17 cellular contexts compared by ENCODE assay signal in genomic region chr7:105745681-105746330, GRCh38.
DNase-seq lines count a peak whose midpoint lies in the region; ATAC-seq, FAIRE-seq and TF ChIP-seq lines count a peak whose summit lies in the region.
"Had no signal": no experiment of that assay in that cellular context is flagged by ENCODE, and none has a peak within 500 bp of the region (broad histone marks: within the 10 kb centered on the region; RNA-seq: fewer than 3 reads in every experiment).

No MANE protein-coding gene starts in this region.

- H2BK15ac ChIP-seq in H1 (ENCODE audit: low read length), result no peak overlapping the region

- no peak overlapping the region for H2BK120ac ChIP-seq in H1 (replicated peaks; ENCODE audit: low read depth, low read length)

- TF ChIP-seq CTCF in A549 (IDR thresholded peaks at IDR 0.05) (no peak), GM23338 (conservative IDR thresholded peaks at IDR 0.05; ENCODE audit: low read depth in 2 of 2) (peak; percentile 35 to 44), H1 (IDR thresholded peaks at IDR 0.05; ENCODE audit: control extremely low read depth in 1 of 3, insufficient read depth in 1 of 3, low read depth in 1 of 3, low read length in 3 of 3) (peak; percentile 9 to 41 (median 10); a peak in 3 of 4 replicates), GM20000 (IDR thresholded peaks at IDR 0.05; ENCODE audit: extremely low read depth, missing control alignments) (no peak)

- H3K4ac ChIP-seq in H1 (replicated peaks; ENCODE audit: insufficient read length, low read depth, low read length), result no peak overlapping the region

- H3K14ac ChIP-seq in H1 (ENCODE audit: insufficient read length), result no peak overlapping the region

- H3K79me2 ChIP-seq in GM23338 (replicated peaks; ENCODE audit: insufficient read depth) (no peaks in the 10 kb centered on the region), H1 (ENCODE audit: control insufficient read depth in 1 of 2, insufficient read depth in 2 of 2, low read length in 2 of 2) (no peaks in the 10 kb centered on the region)

- peaks cover 6% of the 10 kb centered on the region for H3K27me3 Mint-ChIP-seq in GM23338 (ENCODE audit: insufficient read depth, low read depth, poor library complexity)
- H3K27me3 Mint-ChIP-seq: CD4-positive, alpha-beta T cell had no signal

- H4K8ac ChIP-seq in H1 (ENCODE audit: extremely low read depth, insufficient read depth, low read length), result no peak overlapping the region

- H3K4me1 ChIP-seq in A549 (no peaks in the 10 kb centered on the region), GM23338 (ENCODE audit: insufficient read depth) (peaks cover 8% of the 10 kb centered on the region), H1 (replicated peaks in 1 of 4; ENCODE audit: control insufficient read depth in 3 of 4, insufficient read depth in 4 of 4, low read length in 3 of 4) (peaks cover 0 to 15% (median 7%) of the 10 kb centered on the region in 4 experiments; a peak in 6 of 7 replicates)

- H3K4me3 Mint-ChIP-seq in GM23338, result no peak overlapping the region
- H3K4me3 Mint-ChIP-seq: CD4-positive, alpha-beta T cell had no signal

- no peaks in the 10 kb centered on the region for H3F3A ChIP-seq in GM23338 (replicated peaks; ENCODE audit: low read depth)

- TF ChIP-seq RAD21 in A549 (conservative IDR thresholded peaks at IDR 0.05 in 1 of 2, IDR thresholded peaks at IDR 0.05 in 1 of 2) (no peak), H1 (IDR thresholded peaks at IDR 0.05 in 1 of 2, conservative IDR thresholded peaks at IDR 0.05 in 1 of 2; ENCODE audit: low read depth in 2 of 2, low read length in 2 of 2) (peak; percentile 18 to 24; a peak in 3 of 4 replicates)

- no peak overlapping the region for H4K91ac ChIP-seq in H1 (replicated peaks; ENCODE audit: insufficient read length, low read length)

- H2BK20ac ChIP-seq in H1 (ENCODE audit: low read length), result no peak overlapping the region

- H3K9me3 ChIP-seq in A549 (no peaks in the 10 kb centered on the region), H1 (ENCODE audit: insufficient read depth in 2 of 2, low read depth in 1 of 2, low read length in 1 of 2) (no peaks in the 10 kb centered on the region)

- CTCF ChIA-PET in A549 (lab: Yijun Ruan, JAX) (interaction anchor here (1.8 kb wide), 1 partner anchor 11 kb away, joined by 4 read pairs; no protein-coding TSS in a partner anchor), H1 (lab: Charles Lee; ENCODE audit: partially characterized antibody) (interaction anchor here (0.8 to 22.6 kb wide), 4 partner anchors 8 to 57 kb away, joined by 3 to 307 read pairs (median 3); no protein-coding TSS in a partner anchor)

- H2BK12ac ChIP-seq in H1 (ENCODE audit: low read depth, low read length), result 0 out of 2 replicates have a peak overlapping the region, but pooled peaks have one; percentile 65

- no peak overlapping the region for H3K23ac ChIP-seq in H1 (ENCODE audit: insufficient read length)

- ATAC-seq in A549 (peak; percentile 51 to 64; a peak in 5 of 6 replicates), GM23338 (peak; percentile 47)

- FAIRE-seq in A549 (lab: Jason Lieb, UNC) (no peak), H1 (lab: Jason Lieb, UNC) (no peak)

- H3K4me1 Mint-ChIP-seq in GM23338, result peaks cover 42% of the 10 kb centered on the region

- H3K27ac Mint-ChIP-seq in GM23338, result peak overlapping the region; percentile 13
- H3K27ac Mint-ChIP-seq: CD4-positive, alpha-beta T cell had no signal

- no peaks in the 10 kb centered on the region; the same call in 1 of the 2 replicates for H3K79me1 ChIP-seq in H1 (ENCODE audit: low read depth, low read length)

- no peak overlapping the region for H3K27ac ChIP-seq in A549
- H3K27ac ChIP-seq in GM23338 (ENCODE audit: low read depth), result no peak overlapping the region
- no peak overlapping the region for H3K27ac ChIP-seq in H1 (ENCODE audit: low read depth, low read length)
- H3K27ac ChIP-seq: GM23248, KMS-11 had no signal

- no peak for DNase-seq in A549 (ENCODE audit: low read depth in 1 of 2, low spot score in 1 of 2)
- peak; percentile 50 for DNase-seq in GM23338 (ENCODE audit: low spot score)
- peak; percentile 22 for DNase-seq in NCI-H460 (ENCODE audit: extremely low read depth, low read depth)
- no peak for DNase-seq in H1 (ENCODE audit: low read depth in 1 of 2, low spot score in 2 of 2)
- DNase-seq in AG08395 (ENCODE audit: low spot score), result no peak
- DNase-seq in KG1 (lab: John Stamatoyannopoulos, UW), result no peak
- DNase-seq in NCI-H2081 (lab: John Stamatoyannopoulos, UW), result no peak
- DNase-seq in GM20000 (ENCODE audit: low spot score), result no peak
- DNase-seq: Calu3; CD4-positive, alpha-beta T cell; DMS53; GM23248; NCI-H1436; NCI-H2029 treated with DMSO at 0.1 percent for 48 hours; NCI-H510A treated with DMSO at 0.1 percent for 48 hours; NCI-H82 had no signal

- 0 out of 2 replicates have a peak, but pooled peaks cover 10% of the 10 kb centered on the region for H3K9me2 ChIP-seq in GM23338 (ENCODE audit: insufficient read depth)

- 0 out of 2 replicates have a peak, but pooled peaks cover 4% of the 10 kb centered on the region for H3K36me3 ChIP-seq in GM23338 (ENCODE audit: insufficient read depth)
- H3K36me3 ChIP-seq in H1 (ENCODE audit: control insufficient read depth in 2 of 4, insufficient read depth in 4 of 4, low read length in 3 of 4), result no peaks in the 10 kb centered on the region; a peak in 1 of 8 replicates

- no peaks in the 10 kb centered on the region for H3K23me2 ChIP-seq in H1 (ENCODE audit: low read depth, low read length)

- TF ChIP-seq POLR2A in A549 (IDR thresholded peaks at IDR 0.05; ENCODE audit: low read length), result no peak
- no peak for TF ChIP-seq POLR2A in H1 (IDR thresholded peaks at IDR 0.05; ENCODE audit: control extremely low read depth in 1 of 2, low read depth in 2 of 2, low read length in 2 of 2)

- no peaks in the 10 kb centered on the region for H4K20me1 ChIP-seq in GM23338 (replicated peaks; ENCODE audit: insufficient read depth)
- H4K20me1 ChIP-seq in H1 (replicated peaks in 1 of 2; ENCODE audit: control insufficient read depth in 1 of 2, insufficient read depth in 2 of 2, low read length in 2 of 2), result peaks cover 0 to 2% of the 10 kb centered on the region in 2 experiments

- H3K4me3 ChIP-seq in A549, result no peak overlapping the region
- no peak overlapping the region for H3K4me3 ChIP-seq in GM23338
- no peak overlapping the region for H3K4me3 ChIP-seq in H1 (ENCODE audit: extremely low read depth in 1 of 4, insufficient read depth in 2 of 4, low read depth in 3 of 4, low read length in 4 of 4)
- H3K4me3 ChIP-seq: GM23248 had no signal

- no peak overlapping the region for H3K9ac ChIP-seq in H1 (replicated peaks in 1 of 4; ENCODE audit: extremely low read depth in 1 of 4, low read depth in 3 of 4, low read length in 3 of 4)
- H3K9ac ChIP-seq: GM23248, KMS-11 had no signal

- no peak overlapping the region for H3K18ac ChIP-seq in H1 (ENCODE audit: extremely low read depth, low read length)

- peak overlapping the region; percentile 5; the same call in 1 of the 2 replicates for H2BK5ac ChIP-seq in H1 (ENCODE audit: low read depth, low read length)

- no peak overlapping the region for H2AK5ac ChIP-seq in H1 (ENCODE audit: low read depth, low read length)

- no peak overlapping the region for H3K4me2 ChIP-seq in A549
- H3K4me2 ChIP-seq in GM23338, result no peak overlapping the region
- no peak overlapping the region; a peak in 1 of 4 replicates for H3K4me2 ChIP-seq in H1 (ENCODE audit: insufficient read depth in 1 of 2, low read depth in 2 of 2, low read length in 2 of 2)
- H3K4me2 ChIP-seq: KMS-11 had no signal

- H3K27me3 ChIP-seq in GM23338 (ENCODE audit: insufficient read depth), result no peaks in the 10 kb centered on the region
- no peaks in the 10 kb centered on the region for H3K27me3 ChIP-seq in H1 (replicated peaks in 1 of 4; ENCODE audit: control insufficient read depth in 3 of 4, extremely low read depth in 1 of 4, insufficient read depth in 3 of 4, low read length in 3 of 4)

- H3K9me3 Mint-ChIP-seq in GM23338, result no peaks in the 10 kb centered on the region
- H3K9me3 Mint-ChIP-seq: CD4-positive, alpha-beta T cell had no signal

- 87% methylated on average over 7 of the region's 7 CpGs for WGBS in A549 (ENCODE audit: missing lambda C conversion rate)
- 81% methylated on average over 7 of the region's 7 CpGs; no CpG with 5 or more reads in 1 of the 2 experiments for WGBS in H1 (ENCODE audit: extremely low coverage in 1 of 2, insufficient coverage in 1 of 2, insufficient read length in 1 of 2, insufficient replicate concordance in 2 of 2, low coverage in 1 of 2, low lambda C conversion rate in 2 of 2, missing lambda C conversion rate in 1 of 2), 2 experiments

- POLR2A ChIA-PET in A549 (lab: Yijun Ruan, JAX), result no interaction called here
- POLR2A ChIA-PET in H1 (lab: Charles Lee; ENCODE audit: partially characterized antibody), result interaction anchor here (0.9 kb wide), 1 partner anchor 102 kb away, joined by 4 read pairs; no protein-coding TSS in a partner anchor

- H2AFZ ChIP-seq in GM23338 (no peak overlapping the region), H1 (ENCODE audit: low read length) (no peak overlapping the region)
- H2AFZ ChIP-seq: GM23248 had no signal

- H3K56ac ChIP-seq in H1 (replicated peaks; ENCODE audit: insufficient read length, low read depth, low read length), result no peak overlapping the region

- peaks cover 14% of the 10 kb centered on the region for H3K36me3 Mint-ChIP-seq in GM23338 (ENCODE audit: low read depth)

- H4K5ac ChIP-seq in H1 (ENCODE audit: insufficient read length, low read depth, low read length), result no peak overlapping the region

- no peak for TF ChIP-seq EP300 in A549 (IDR thresholded peaks at IDR 0.05)
- TF ChIP-seq EP300 in H1 (IDR thresholded peaks at IDR 0.05; ENCODE audit: borderline replicate concordance in 1 of 2, low read depth in 2 of 2, low read length in 2 of 2), result no peak

TF ChIP-seq in A549, 52 proteins besides CTCF, POLR2A, EP300 and RAD21 (continues in another document):
- TF ChIP-seq CBX8 (IDR thresholded peaks at IDR 0.05) (no peak), HDAC2 (IDR thresholded peaks at IDR 0.05) (no peak), EHMT2 (IDR thresholded peaks at IDR 0.05; ENCODE audit: low read depth) (no peak)

TF ChIP-seq in GM23338, 12 proteins besides CTCF, POLR2A, EP300 and RAD21 (continues in another document):
- no peak for TF ChIP-seq JUNB (IDR thresholded peaks at IDR 0.05; ENCODE audit: unreplicated experiment)

TF ChIP-seq in H1, 55 proteins besides CTCF, POLR2A, EP300 and RAD21:
- TF ChIP-seq CHD1 (IDR thresholded peaks at IDR 0.05; ENCODE audit: low read depth, low read length), result no peak
- no peak for TF ChIP-seq CREB1 (IDR thresholded peaks at IDR 0.05)
- no peak for TF ChIP-seq SIX5 (IDR thresholded peaks at IDR 0.05; ENCODE audit: low read depth, low read length)
- no peak for TF ChIP-seq EGR1 (IDR thresholded peaks at IDR 0.05; ENCODE audit: borderline replicate concordance, low read depth, low read length)
- no peak for TF ChIP-seq HDAC6 (IDR thresholded peaks at IDR 0.05; ENCODE audit: low read depth, low read length)
- TF ChIP-seq FOSL1 (IDR thresholded peaks at IDR 0.05; ENCODE audit: insufficient read depth, low read depth, low read length), result no peak
TF ChIP-seq in H1: peak in this region for 0.

Comparison
In these comparisons a context has a peak if more than half of its experiments do, and no peak if none do; other contexts are left out.
1. DNase-seq: peak in GM23338 (single experiment) and NCI-H460 (single experiment); none in A549 (0 of 2), H1 (0 of 2), AG08395 (single experiment), KG1 (single experiment), NCI-H2081 (0 of 2) and GM20000 (single experiment).
2. CTCF ChIP-seq: peak in GM23338 (2 of 2) and H1 (3 of 3); none in A549 (single experiment) and GM20000 (single experiment).
3. Of the 18 proteins assayed by ChIP-seq in both H1 and A549: peak only in H1: CTCF and RAD21; only in A549: none; in both: none; in neither: 16.